ENCODE assay signal across 27 cellular contexts in genomic region chr5:124679578-124680210, GRCh38.
DNase-seq lines count a peak whose midpoint lies in the region; ATAC-seq and TF ChIP-seq lines count a peak whose summit lies in the region.
"Had no signal": no experiment of that assay in that cellular context is flagged by ENCODE, and none has a peak within 500 bp of the region (broad histone marks: within the 10 kb centered on the region; RNA-seq: fewer than 3 reads in every experiment).

No MANE protein-coding gene starts in this region.

- H3K27ac Mint-ChIP-seq in neural crest cell (ENCODE audit: unreplicated experiment) (no peak overlapping the region), type B pancreatic cell (peak overlapping the region; percentile 33)
- no peak overlapping the region for H3K27ac Mint-ChIP-seq in CD4-positive, alpha-beta T cell
- no peak overlapping the region for H3K27ac Mint-ChIP-seq in activated CD4-positive, alpha-beta memory T cell treated with anti-CD3 and anti-CD28 coated beads for 36 hours
- H3K27ac Mint-ChIP-seq: activated T-helper 17 cell treated with anti-CD3 and anti-CD28 coated beads, Interleukin-2, amount 50 U/mL, for 72 hours; HFFc6; memory B cell; stimulated activated effector memory CD8-positive, alpha-beta T cell treated with anti-CD3 and anti-CD28 coated beads, Interleukin-12 subunit alpha, Interleukin-12 subunit beta, amount 100 ng/mL, for 72 hours had no signal

- H3K4me1 ChIP-seq in HUES64 (ENCODE audit: insufficient read depth, low read length): peaks cover 58% of the 10 kb centered on the region
- H3K4me1 ChIP-seq in ectodermal cell (ENCODE audit: control insufficient read depth, insufficient read depth, low read length): peaks cover 41% of the 10 kb centered on the region

- H3K4me3 ChIP-seq in HUES64 (ENCODE audit: low read length): no peak overlapping the region
- H3K4me3 ChIP-seq in ectodermal cell (ENCODE audit: insufficient read depth, low read depth, low read length): no peak overlapping the region
- H3K4me3 ChIP-seq: MG63, upper lobe of right lung had no signal

- intact Hi-C loops in CD4-positive, alpha-beta T cell (cut with DNase I, micrococcal nuclease): no loop called here
- intact Hi-C loops in activated CD4-positive, alpha-beta memory T cell treated with anti-CD3 and anti-CD28 coated beads for 36 hours (cut with micrococcal nuclease): no loop called here

- H3K9me3 Mint-ChIP-seq in neural crest cell (peaks cover 3% of the 10 kb centered on the region), type B pancreatic cell (no peaks in the 10 kb centered on the region)
- no peaks in the 10 kb centered on the region for H3K9me3 Mint-ChIP-seq in CD4-positive, alpha-beta T cell
- H3K9me3 Mint-ChIP-seq in activated CD4-positive, alpha-beta memory T cell treated with anti-CD3 and anti-CD28 coated beads for 36 hours: peaks cover 2% of the 10 kb centered on the region
- H3K9me3 Mint-ChIP-seq: activated T-helper 17 cell treated with anti-CD3 and anti-CD28 coated beads, Interleukin-2, amount 50 U/mL, for 72 hours; HFFc6; memory B cell had no signal

- H3K9me3 ChIP-seq in HUES64 (ENCODE audit: insufficient read depth, low read depth, low read length) (no peaks in the 10 kb centered on the region), ectodermal cell (ENCODE audit: control insufficient read depth, low read length) (no peaks in the 10 kb centered on the region)
- H3K9me3 ChIP-seq in CD4-positive, alpha-beta T cell (ENCODE audit: control insufficient read depth, low read length): no peaks in the 10 kb centered on the region
- H3K9me3 ChIP-seq: MG63, upper lobe of right lung had no signal

- CTCF ChIA-PET in CD4-positive, alpha-beta T cell (lab: Charles Lee): interaction anchor here (0.7 kb wide), 1 partner anchor 51 kb away, joined by 3 read pairs; no protein-coding TSS in a partner anchor
- CTCF ChIA-PET in activated CD4-positive, alpha-beta memory T cell treated with anti-CD3 and anti-CD28 coated beads for 36 hours (lab: Charles Lee): no interaction called here

- H3K27me3 ChIP-seq in HUES64 (ENCODE audit: insufficient read depth, low read length) (no peaks in the 10 kb centered on the region), ectodermal cell (ENCODE audit: control insufficient read depth, insufficient read depth, low read length, poor library complexity, severe bottlenecking) (no peaks in the 10 kb centered on the region)
- no peaks in the 10 kb centered on the region for H3K27me3 ChIP-seq in CD4-positive, alpha-beta T cell (ENCODE audit: control insufficient read depth, insufficient read depth, low read length)
- H3K27me3 ChIP-seq: MG63, upper lobe of right lung had no signal

- H3K27ac ChIP-seq in HUES64 (ENCODE audit: low read depth, low read length): peak overlapping the region; percentile 23; the same call in 1 of the 2 replicates
- H3K27ac ChIP-seq in ectodermal cell (ENCODE audit: insufficient read depth, low read depth, low read length, poor library complexity, severe bottlenecking): peak overlapping the region; percentile 20
- H3K27ac ChIP-seq in CD4-positive, alpha-beta T cell (ENCODE audit: low read depth, low read length): no peak overlapping the region
- H3K27ac ChIP-seq: epithelial cell of prostate, upper lobe of right lung had no signal

- H3K27me3 Mint-ChIP-seq in neural crest cell (ENCODE audit: low read depth): no peaks in the 10 kb centered on the region
- H3K27me3 Mint-ChIP-seq in type B pancreatic cell: no peaks in the 10 kb centered on the region
- peaks cover 12% of the 10 kb centered on the region for H3K27me3 Mint-ChIP-seq in CD4-positive, alpha-beta T cell
- no peaks in the 10 kb centered on the region for H3K27me3 Mint-ChIP-seq in activated CD4-positive, alpha-beta memory T cell treated with anti-CD3 and anti-CD28 coated beads for 36 hours
- H3K27me3 Mint-ChIP-seq: memory B cell had no signal

- POLR2A ChIA-PET in CD4-positive, alpha-beta T cell (lab: Charles Lee): no interaction called here
- POLR2A ChIA-PET in activated CD4-positive, alpha-beta memory T cell treated with anti-CD3 and anti-CD28 coated beads for 36 hours (lab: Charles Lee): no interaction called here

- TF ChIP-seq CTCF in neural crest cell (conservative IDR thresholded peaks at IDR 0.05): no peak
- no peak for TF ChIP-seq CTCF in type B pancreatic cell (conservative IDR thresholded peaks at IDR 0.05)
- TF ChIP-seq CTCF in CD4-positive, alpha-beta T cell (IDR thresholded peaks at IDR 0.05): no peak

- DNase-seq in neural crest cell (ENCODE audit: low read depth, low spot score) (no peak), type B pancreatic cell (ENCODE audit: extremely low spot score, unreplicated experiment) (no peak)
- DNase-seq in CD4-positive, alpha-beta T cell: no peak
- DNase-seq in activated CD4-positive, alpha-beta memory T cell treated with anti-CD3 and anti-CD28 coated beads for 36 hours: no peak
- DNase-seq: activated naive CD4-positive, alpha-beta T cell treated with anti-CD3 and anti-CD28 coated beads, Interleukin-2, amount 50 U/mL, for 16 hours; amniotic stem cell; COR-L47; DMS79; effector CD4-positive, alpha-beta T cell; GF-D8; HFFc6; KG1; MG63; NCI-H2029; NCI-H226; NCI-H526 treated with DMSO at 0.1 percent for 48 hours; SHP77; substantia nigra; upper lobe of right lung had no signal

- 83% methylated on average over 3 of the region's 4 CpGs for WGBS in HUES64
- WGBS in ectodermal cell, 2 experiments: 85 to 91% methylated on average over 2 to 4 of the region's 4 CpGs

- 0 out of 2 replicates have a peak overlapping the region, but pooled peaks have one; percentile 3 for H3K9ac ChIP-seq in HUES64 (ENCODE audit: low read depth, low read length)

- ATAC-seq in CD4-positive, alpha-beta T cell (ENCODE audit: poor library complexity): no peak
- ATAC-seq in HG02981 (IDR thresholded peaks at IDR 0.05; ENCODE audit: unreplicated experiment) (no peak), HG03045 (IDR thresholded peaks at IDR 0.05; ENCODE audit: unreplicated experiment) (no peak)
- ATAC-seq: activated T-helper 17 cell treated with anti-CD3 and anti-CD28 coated beads, Interleukin-2, amount 50 U/mL, for 72 hours; stimulated activated effector memory CD8-positive, alpha-beta T cell treated with anti-CD3 and anti-CD28 coated beads, Interleukin-12 subunit alpha, Interleukin-12 subunit beta, amount 100 ng/mL, for 72 hours had no signal

- H3K36me3 Mint-ChIP-seq in neural crest cell (ENCODE audit: low read depth): peaks cover 15% of the 10 kb centered on the region
- H3K36me3 Mint-ChIP-seq in type B pancreatic cell: peaks cover 29% of the 10 kb centered on the region
- no peaks in the 10 kb centered on the region for H3K36me3 Mint-ChIP-seq in CD4-positive, alpha-beta T cell (ENCODE audit: low read depth)
- H3K36me3 Mint-ChIP-seq in activated CD4-positive, alpha-beta memory T cell treated with anti-CD3 and anti-CD28 coated beads for 36 hours: no peaks in the 10 kb centered on the region
- H3K36me3 Mint-ChIP-seq: stimulated activated effector memory CD8-positive, alpha-beta T cell treated with anti-CD3 and anti-CD28 coated beads, Interleukin-12 subunit alpha, Interleukin-12 subunit beta, amount 100 ng/mL, for 72 hours had no signal

- H3K36me3 ChIP-seq in HUES64 (ENCODE audit: insufficient read depth, low read length): no peaks in the 10 kb centered on the region
- no peaks in the 10 kb centered on the region for H3K36me3 ChIP-seq in ectodermal cell (ENCODE audit: control insufficient read depth, insufficient read depth, low read length)
- H3K36me3 ChIP-seq: MG63, upper lobe of right lung had no signal

- H3K4me1 Mint-ChIP-seq in neural crest cell (peaks cover 86% of the 10 kb centered on the region), type B pancreatic cell (ENCODE audit: unreplicated experiment) (peaks cover 70% of the 10 kb centered on the region)
- no peaks in the 10 kb centered on the region for H3K4me1 Mint-ChIP-seq in CD4-positive, alpha-beta T cell (ENCODE audit: low read depth)
- no peaks in the 10 kb centered on the region for H3K4me1 Mint-ChIP-seq in activated CD4-positive, alpha-beta memory T cell treated with anti-CD3 and anti-CD28 coated beads for 36 hours (ENCODE audit: low read depth)
- H3K4me1 Mint-ChIP-seq: activated T-helper 17 cell treated with anti-CD3 and anti-CD28 coated beads, Interleukin-2, amount 50 U/mL, for 72 hours; stimulated activated effector memory CD8-positive, alpha-beta T cell treated with anti-CD3 and anti-CD28 coated beads, Interleukin-12 subunit alpha, Interleukin-12 subunit beta, amount 100 ng/mL, for 72 hours had no signal

- H3K4me3 Mint-ChIP-seq in neural crest cell (peak overlapping the region; percentile 40), type B pancreatic cell (peak overlapping the region; percentile 37)
- H3K4me3 Mint-ChIP-seq in CD4-positive, alpha-beta T cell: no peak overlapping the region
- no peak overlapping the region for H3K4me3 Mint-ChIP-seq in activated CD4-positive, alpha-beta memory T cell treated with anti-CD3 and anti-CD28 coated beads for 36 hours
- H3K4me3 Mint-ChIP-seq: activated T-helper 17 cell treated with anti-CD3 and anti-CD28 coated beads, Interleukin-2, amount 50 U/mL, for 72 hours; HFFc6; memory B cell; stimulated activated effector memory CD8-positive, alpha-beta T cell treated with anti-CD3 and anti-CD28 coated beads, Interleukin-12 subunit alpha, Interleukin-12 subunit beta, amount 100 ng/mL, for 72 hours had no signal

Comparison
In these comparisons a context has a peak if more than half of its experiments do, and no peak if none do; other contexts are left out.
1. H3K4me3 Mint-ChIP-seq: peak in neural crest cell (single experiment) and type B pancreatic cell (single experiment); none in CD4-positive, alpha-beta T cell (single experiment) and activated CD4-positive, alpha-beta memory T cell treated with anti-CD3 and anti-CD28 coated beads for 36 hours (single experiment).